In the genomic region with DNA sequence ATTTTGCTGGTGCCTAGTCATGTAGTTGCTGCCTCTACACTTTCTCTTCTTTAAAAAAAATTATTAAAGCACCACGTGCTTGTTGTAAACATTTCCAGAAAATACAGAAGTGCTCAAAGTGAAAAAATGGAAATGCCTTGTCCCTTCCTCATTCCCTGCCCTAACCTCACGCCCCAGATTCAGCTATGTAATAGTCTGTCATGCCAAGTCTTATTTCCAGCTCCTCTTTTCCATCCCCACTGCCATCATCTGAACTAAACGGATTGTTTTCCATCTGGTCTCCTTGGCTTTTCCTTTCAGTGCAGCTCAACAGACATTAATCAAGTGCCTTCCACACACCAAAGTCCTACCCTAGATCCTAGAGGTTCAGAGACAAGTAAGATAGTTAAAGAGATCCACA, we compare ENCODE assay signal across 12 cellular contexts. TPM values are rescaled to one million over a fixed set of nuclear protein-coding genes. Genes with fewer than 3 reads are reported as not detected.
DNase-seq lines count a peak whose midpoint lies in the region; ATAC-seq and TF ChIP-seq lines count a peak whose summit lies in the region.
"Had no signal": no experiment of that assay in that cellular context is flagged by ENCODE, and none has a peak within 500 bp of the region (broad histone marks: within the 10 kb centered on the region; RNA-seq: fewer than 3 reads in every experiment).

No MANE protein-coding gene starts in this region.

- in situ Hi-C loops in G401 (cut with HindIII; ENCODE audit: low sequenced_read_pairs), result no loop called here

- H3K27me3 ChIP-seq in BE2C, result no peaks in the 10 kb centered on the region

- no peak for ATAC-seq in GM19463 (IDR thresholded peaks at IDR 0.05; ENCODE audit: unreplicated experiment)
- ATAC-seq: activated T-cell treated with anti-CD3 and anti-CD28 coated beads, Interleukin-2, amount 50 U/mL, for 4 hours had no signal

- peak; percentile 56 for DNase-seq in G401 (ENCODE audit: low spot score)
- peak; percentile 23 for DNase-seq in astrocyte of the hippocampus (ENCODE audit: low read depth, low spot score)
- DNase-seq in iris pigment epithelial cell (ENCODE audit: low read depth), result peak; percentile 33
- no peak for DNase-seq in erythroblast (lab: John Stamatoyannopoulos, UW)
- DNase-seq in BE2C, result no peak
- DNase-seq in putamen (ENCODE audit: low spot score), result no peak
- DNase-seq: activated T-cell treated with anti-CD3 and anti-CD28 coated beads, Interleukin-2, amount 50 U/mL, for 4 hours; COR-L47; RPMI8226; substantia nigra had no signal

- peak overlapping the region in 15 of 21 experiments; percentile 0 to 65 (median 32) for H3K27ac ChIP-seq in skin epidermis

- H3K4me3 ChIP-seq in skin epidermis (no peak overlapping the region), BE2C (ENCODE audit: low read depth, low read length) (no peak overlapping the region)

- no peak for TF ChIP-seq CTCF in BE2C (IDR thresholded peaks at IDR 0.05; ENCODE audit: low read depth, low read length)

- H3K36me3 ChIP-seq in BE2C, result no peaks in the 10 kb centered on the region

- H3K9me3 ChIP-seq in BE2C, result no peaks in the 10 kb centered on the region

- H3K4me1 ChIP-seq in BE2C, result no peaks in the 10 kb centered on the region

- TF ChIP-seq POLR2A in erythroblast (IDR thresholded peaks at IDR 0.05; ENCODE audit: low read length), result no peak

RNA-seq across cellular contexts. Expression of a gene that starts 15.5 kb away (rescaled TPM):
- total RNA-seq in G401 (2014; rRNA removed; shearing (Covaris generic)), result 0.27 and 0.62 TPM in 2 replicates
- 1.1 TPM for polyA plus RNA-seq in BE2C (2012; ENCODE audit: insufficient read depth, insufficient read length, low read depth)

RNA-seq across cellular contexts. Expression of a gene that starts 20.5 kb away (rescaled TPM):
- total RNA-seq in G401 (2014; rRNA removed; shearing (Covaris generic)), result 52.7 and 55.2 TPM in 2 replicates
- polyA plus RNA-seq in BE2C (2012; ENCODE audit: insufficient read depth, insufficient read length, low read depth), result 20.1 TPM

Comparison
In these comparisons a context has a peak if more than half of its experiments do, and no peak if none do; other contexts are left out.
1. DNase-seq: peak in G401 (single experiment), astrocyte of the hippocampus (single experiment) and iris pigment epithelial cell (single experiment); none in erythroblast (0 of 2), BE2C (single experiment) and putamen (single experiment).